ENCODE assay signal across 8 cellular contexts in the genomic region with DNA sequence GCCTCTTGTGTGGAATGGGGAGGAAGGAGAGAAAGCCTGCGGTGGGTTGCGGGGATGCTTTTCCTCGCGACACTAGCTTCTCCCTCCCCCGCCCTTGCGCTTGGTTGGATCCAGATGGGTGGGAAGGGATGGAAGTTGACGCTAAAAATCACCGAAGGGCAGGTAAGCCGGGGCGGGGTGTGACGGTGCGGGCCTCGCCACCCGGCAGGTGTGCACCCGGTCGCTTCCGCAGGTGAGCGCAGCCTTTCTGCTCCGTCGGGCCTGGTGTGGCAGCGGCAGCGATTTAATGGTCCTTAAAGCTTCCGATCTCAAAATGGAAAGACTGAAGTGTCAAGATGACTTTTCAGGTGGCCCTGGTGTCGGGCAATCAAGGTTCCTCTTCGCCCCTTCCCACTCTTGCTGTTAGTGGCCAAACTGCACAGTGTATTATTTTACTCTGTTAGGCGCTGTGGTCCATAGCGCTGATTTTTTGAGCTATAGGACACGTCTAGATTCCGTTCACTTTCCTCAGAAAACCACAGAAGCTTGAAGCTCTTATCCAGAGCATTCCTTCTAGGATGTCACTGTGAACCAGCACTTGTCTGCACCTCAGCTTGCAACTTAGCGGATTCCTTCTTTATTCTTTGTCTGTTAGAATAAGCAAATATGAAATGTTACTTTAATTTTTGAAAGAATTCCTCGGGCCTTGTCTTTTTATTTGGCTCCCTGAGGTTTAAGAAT. TPM values are rescaled to one million over a fixed set of nuclear protein-coding genes. Genes with fewer than 3 reads are reported as not detected.
DNase-seq lines count a peak whose midpoint lies in the region; ATAC-seq and TF ChIP-seq lines count a peak whose summit lies in the region.

No MANE protein-coding gene starts in this region.

- no peaks in the 10 kb centered on the region for H3K9me3 Mint-ChIP-seq in CD8-positive, alpha-beta T cell

- peaks cover 33% of the 10 kb centered on the region for H3K4me1 ChIP-seq in CD8-positive, alpha-beta T cell (ENCODE audit: insufficient read depth, low read length)
- peaks cover 0 to 3% of the 10 kb centered on the region in 2 donors for H3K4me1 ChIP-seq in breast epithelium

- H3K27ac Mint-ChIP-seq in CD8-positive, alpha-beta T cell = peak overlapping the region; percentile 99

- DNase-seq in CD8-positive, alpha-beta T cell = peak; percentile 9 to 64 (median 50)
- DNase-seq in H7 = peak; percentile 63
- DNase-seq in breast epithelium (ENCODE audit: low spot score in 2 of 2) = peak in 1 of 2 donors; percentile 29
- DNase-seq in left kidney (ENCODE audit: low read depth, low spot score) = peak; percentile 82
- peak; percentile 14 for DNase-seq in stimulated activated CD8-positive, alpha-beta memory T cell treated with anti-CD3 and anti-CD28 coated beads, Interleukin-15, amount 100 ng/mL, for 1 hour (ENCODE audit: low read depth)
- DNase-seq in erythroblast (lab: John Stamatoyannopoulos, UW) = no peak
- no peak for DNase-seq in GF-D8 (lab: John Stamatoyannopoulos, UW)

- CTCF ChIA-PET in CD8-positive, alpha-beta T cell (lab: Charles Lee) = interaction anchor here (1.4 kb wide), 1 partner anchor 61 kb away, joined by 4 read pairs; no protein-coding TSS in a partner anchor

- H3K27me3 ChIP-seq in CD8-positive, alpha-beta T cell (ENCODE audit: insufficient read depth, low read length) = no peaks in the 10 kb centered on the region
- H3K27me3 ChIP-seq in H7 (ENCODE audit: control insufficient read depth, insufficient read depth, low read length) = no peaks in the 10 kb centered on the region
- no peaks in the 10 kb centered on the region for H3K27me3 ChIP-seq in breast epithelium

- H3K36me3 ChIP-seq in CD8-positive, alpha-beta T cell (ENCODE audit: insufficient read depth, low read length) = peaks cover 13% of the 10 kb centered on the region
- H3K36me3 ChIP-seq in H7 (replicated peaks; ENCODE audit: control insufficient read depth, insufficient read depth, low read length) (peaks cover 12% of the 10 kb centered on the region), breast epithelium (no peaks in the 10 kb centered on the region)

- intact Hi-C loops in CD8-positive, alpha-beta T cell (cut with DNase I, micrococcal nuclease) = loop anchor here (1.0 to 10.0 kb wide), 7 partner anchors 146 to 1054 kb away; a partner anchor contains a TSS
- intact Hi-C loops in breast epithelium (cut with DNase I; ENCODE audit: low total_unique reads) = no loop called here

- H3K4me1 Mint-ChIP-seq in CD8-positive, alpha-beta T cell (ENCODE audit: low read depth) = peaks cover 68% of the 10 kb centered on the region

- H3K4me3 Mint-ChIP-seq in CD8-positive, alpha-beta T cell = peak overlapping the region; percentile 100

- TF ChIP-seq POLR2A in breast epithelium (IDR thresholded peaks at IDR 0.05) (no peak), erythroblast (IDR thresholded peaks at IDR 0.05; ENCODE audit: low read length) (no peak)

- TF ChIP-seq CTCF in CD8-positive, alpha-beta T cell (IDR thresholded peaks at IDR 0.05) = no peak
- no peak for TF ChIP-seq CTCF in breast epithelium (IDR thresholded peaks at IDR 0.05)

- H3K36me3 Mint-ChIP-seq in CD8-positive, alpha-beta T cell = peaks cover 66% of the 10 kb centered on the region

- H3K27me3 Mint-ChIP-seq in CD8-positive, alpha-beta T cell (ENCODE audit: low read depth) = no peaks in the 10 kb centered on the region

- POLR2A ChIA-PET in CD8-positive, alpha-beta T cell (lab: Charles Lee) = interaction anchor here (1.1 to 4.0 kb wide), 4 partner anchors 9 to 146 kb away, joined by 3 to 95 read pairs (median 14); a partner anchor contains a TSS

- H3K27ac ChIP-seq in CD8-positive, alpha-beta T cell (ENCODE audit: low read depth, low read length) = peak overlapping the region; percentile 99
- H3K27ac ChIP-seq in breast epithelium = peak overlapping the region; percentile 94 to 99

- no peaks in the 10 kb centered on the region for H3K9me3 ChIP-seq in CD8-positive, alpha-beta T cell (ENCODE audit: low read length)
- H3K9me3 ChIP-seq in breast epithelium = no peaks in the 10 kb centered on the region

- ATAC-seq in CD8-positive, alpha-beta T cell = peak; percentile 8
- peak; percentile 20 for ATAC-seq in SK-N-SH treated with all-trans-retinoic acid at 6 μM for 48 hours

- H3K4me3 ChIP-seq in CD8-positive, alpha-beta T cell (ENCODE audit: low read depth, low read length) = peak overlapping the region; percentile 91
- peak overlapping the region; percentile 99 for H3K4me3 ChIP-seq in H7 (ENCODE audit: insufficient read depth, low read depth, low read length)
- peak overlapping the region; percentile 71 to 97 (median 96) for H3K4me3 ChIP-seq in breast epithelium

TF ChIP-seq in SK-N-SH treated with all-trans-retinoic acid at 6 μM for 48 hours, 23 proteins besides CTCF, POLR2A, EP300 and RAD21 (continues in another document):
- TF ChIP-seq ZNF70 (CRISPR knock-in tag; IDR thresholded peaks at IDR 0.05) = no peak
- no peak for TF ChIP-seq ZNF8 (CRISPR knock-in tag; IDR thresholded peaks at IDR 0.05)
- TF ChIP-seq, protein P1, sequence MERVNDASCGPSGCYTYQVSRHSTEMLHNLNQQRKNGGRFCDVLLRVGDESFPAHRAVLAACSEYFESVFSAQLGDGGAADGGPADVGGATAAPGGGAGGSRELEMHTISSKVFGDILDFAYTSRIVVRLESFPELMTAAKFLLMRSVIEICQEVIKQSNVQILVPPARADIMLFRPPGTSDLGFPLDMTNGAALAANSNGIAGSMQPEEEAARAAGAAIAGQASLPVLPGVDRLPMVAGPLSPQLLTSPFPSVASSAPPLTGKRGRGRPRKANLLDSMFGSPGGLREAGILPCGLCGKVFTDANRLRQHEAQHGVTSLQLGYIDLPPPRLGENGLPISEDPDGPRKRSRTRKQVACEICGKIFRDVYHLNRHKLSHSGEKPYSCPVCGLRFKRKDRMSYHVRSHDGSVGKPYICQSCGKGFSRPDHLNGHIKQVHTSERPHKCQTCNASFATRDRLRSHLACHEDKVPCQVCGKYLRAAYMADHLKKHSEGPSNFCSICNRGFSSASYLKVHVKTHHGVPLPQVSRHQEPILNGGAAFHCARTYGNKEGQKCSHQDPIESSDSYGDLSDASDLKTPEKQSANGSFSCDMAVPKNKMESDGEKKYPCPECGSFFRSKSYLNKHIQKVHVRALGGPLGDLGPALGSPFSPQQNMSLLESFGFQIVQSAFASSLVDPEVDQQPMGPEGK (CRISPR knock-in tag; IDR thresholded peaks at IDR 0.05; ENCODE audit: borderline replicate concordance) = no peak
- no peak for TF ChIP-seq ZC3H10 (CRISPR knock-in tag; IDR thresholded peaks at IDR 0.05)
- TF ChIP-seq ZFP3 (CRISPR knock-in tag; IDR thresholded peaks at IDR 0.05) = no peak
- TF ChIP-seq ZNF565 (CRISPR knock-in tag; conservative IDR thresholded peaks at IDR 0.05; ENCODE audit: low read depth) = no peak
- TF ChIP-seq PPARA (CRISPR knock-in tag; IDR thresholded peaks at IDR 0.05; ENCODE audit: borderline replicate concordance) = no peak
- TF ChIP-seq, protein P2, sequence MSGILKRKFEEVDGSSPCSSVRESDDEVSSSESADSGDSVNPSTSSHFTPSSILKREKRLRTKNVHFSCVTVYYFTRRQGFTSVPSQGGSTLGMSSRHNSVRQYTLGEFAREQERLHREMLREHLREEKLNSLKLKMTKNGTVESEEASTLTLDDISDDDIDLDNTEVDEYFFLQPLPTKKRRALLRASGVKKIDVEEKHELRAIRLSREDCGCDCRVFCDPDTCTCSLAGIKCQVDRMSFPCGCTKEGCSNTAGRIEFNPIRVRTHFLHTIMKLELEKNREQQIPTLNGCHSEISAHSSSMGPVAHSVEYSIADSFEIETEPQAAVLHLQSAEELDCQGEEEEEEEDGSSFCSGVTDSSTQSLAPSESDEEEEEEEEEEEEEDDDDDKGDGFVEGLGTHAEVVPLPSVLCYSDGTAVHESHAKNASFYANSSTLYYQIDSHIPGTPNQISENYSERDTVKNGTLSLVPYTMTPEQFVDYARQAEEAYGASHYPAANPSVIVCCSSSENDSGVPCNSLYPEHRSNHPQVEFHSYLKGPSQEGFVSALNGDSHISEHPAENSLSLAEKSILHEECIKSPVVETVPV (CRISPR knock-in tag; IDR thresholded peaks at IDR 0.05) = no peak
- TF ChIP-seq BACH2 (CRISPR knock-in tag; IDR thresholded peaks at IDR 0.05; ENCODE audit: borderline replicate concordance) = no peak
- TF ChIP-seq SNAI2 (CRISPR knock-in tag; IDR thresholded peaks at IDR 0.05) = no peak
- no peak for TF ChIP-seq ARNTL (CRISPR knock-in tag; IDR thresholded peaks at IDR 0.05; ENCODE audit: borderline replicate concordance, low read depth)
- TF ChIP-seq ESRRG (CRISPR knock-in tag; IDR thresholded peaks at IDR 0.05) = no peak
- TF ChIP-seq CSDC2 (CRISPR knock-in tag; IDR thresholded peaks at IDR 0.05) = no peak
- no peak for TF ChIP-seq ZFP30 (CRISPR knock-in tag; IDR thresholded peaks at IDR 0.05)
- TF ChIP-seq OSR1 (CRISPR knock-in tag; IDR thresholded peaks at IDR 0.05) = no peak
- TF ChIP-seq, protein P3, sequence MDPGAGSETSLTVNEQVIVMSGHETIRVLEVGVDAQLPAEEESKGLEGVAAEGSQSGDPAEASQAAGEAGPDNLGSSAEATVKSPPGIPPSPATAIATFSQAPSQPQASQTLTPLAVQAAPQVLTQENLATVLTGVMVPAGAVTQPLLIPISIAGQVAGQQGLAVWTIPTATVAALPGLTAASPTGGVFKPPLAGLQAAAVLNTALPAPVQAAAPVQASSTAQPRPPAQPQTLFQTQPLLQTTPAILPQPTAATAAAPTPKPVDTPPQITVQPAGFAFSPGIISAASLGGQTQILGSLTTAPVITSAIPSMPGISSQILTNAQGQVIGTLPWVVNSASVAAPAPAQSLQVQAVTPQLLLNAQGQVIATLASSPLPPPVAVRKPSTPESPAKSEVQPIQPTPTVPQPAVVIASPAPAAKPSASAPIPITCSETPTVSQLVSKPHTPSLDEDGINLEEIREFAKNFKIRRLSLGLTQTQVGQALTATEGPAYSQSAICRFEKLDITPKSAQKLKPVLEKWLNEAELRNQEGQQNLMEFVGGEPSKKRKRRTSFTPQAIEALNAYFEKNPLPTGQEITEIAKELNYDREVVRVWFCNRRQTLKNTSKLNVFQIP (CRISPR knock-in tag; IDR thresholded peaks at IDR 0.05; ENCODE audit: borderline replicate concordance, low read depth) = no peak
- no peak for TF ChIP-seq GLIS3 (CRISPR knock-in tag; IDR thresholded peaks at IDR 0.05)
- TF ChIP-seq TCF4 (CRISPR knock-in tag; IDR thresholded peaks at IDR 0.05; ENCODE audit: borderline replicate concordance) = no peak

RNA-seq across cellular contexts. Expression of a gene that starts 0.8 kb away (rescaled TPM):
- total RNA-seq in CD8-positive, alpha-beta T cell = 10 to 100 TPM; 21.4 to 21.8 TPM
- 96.7 and 103 TPM in 2 replicates for total RNA-seq in H7 (2014; rRNA removed; shearing (Covaris generic))
- 10 to 100 TPM; 19.2 to 30.8 (median 29.7) TPM for total RNA-seq in breast epithelium

RNA-seq across cellular contexts. Expression of a gene that starts 0.9 kb away (rescaled TPM):
- 100 to 1,000 TPM; 490 to 494 TPM for total RNA-seq in CD8-positive, alpha-beta T cell
- total RNA-seq in H7 (2014; rRNA removed; shearing (Covaris generic)) = 180 and 204 TPM in 2 replicates
- 100 to 1,000 TPM; 116 to 253 (median 211) TPM for total RNA-seq in breast epithelium

RNA-seq across cellular contexts. Expression of a gene that starts 57.4 kb away (rescaled TPM):
- total RNA-seq in CD8-positive, alpha-beta T cell = 100 to 1,000 TPM; 245 to 248 TPM
- total RNA-seq in H7 (2014; rRNA removed; shearing (Covaris generic)) = 62.1 and 74.1 TPM in 2 replicates
- total RNA-seq in breast epithelium = 100 to 1,000 TPM in 2 of 3 donors, 10 to 100 TPM in 1; 85.1 to 130 (median 122) TPM

Comparison
In these comparisons a context has a peak if more than half of its experiments do, and no peak if none do; other contexts are left out.
1. DNase-seq: peak in CD8-positive, alpha-beta T cell (7 of 7), H7 (single experiment), left kidney (single experiment) and stimulated activated CD8-positive, alpha-beta memory T cell treated with anti-CD3 and anti-CD28 coated beads, Interleukin-15, amount 100 ng/mL, for 1 hour (single experiment); none in erythroblast (0 of 2) and GF-D8 (single experiment).
2. Peak in every context shown above with its lines, with median percentiles within 50 percentile points of each other: H3K4me3 ChIP-seq.